8 cellular contexts compared by ENCODE assay signal in genomic region chr5:149636861-149637246, GRCh38. TPM values are rescaled to one million over a fixed set of nuclear protein-coding genes. Genes with fewer than 3 reads are reported as not detected.
A peak's percentile ranks its signal among the peaks of the same experiment; 100 is the strongest.
DNase-seq lines count a peak whose midpoint lies in the region; ATAC-seq and TF ChIP-seq lines count a peak whose summit lies in the region.

No MANE protein-coding gene starts in this region.

- H3K36me3 ChIP-seq in endodermal cell (ENCODE audit: control insufficient read depth, insufficient read depth, low read length) = no peaks in the 10 kb centered on the region
- H3K36me3 ChIP-seq in upper lobe of left lung = no peaks in the 10 kb centered on the region

- 10 to 20% methylated on average over 2 to 4 of the region's 6 CpGs for WGBS in endodermal cell (ENCODE audit: insufficient coverage in 1 of 2, insufficient read length in 1 of 2), 2 experiments
- WGBS in upper lobe of left lung, 2 donors = 35% methylated on average over 6 of the region's 6 CpGs

- H3K9me3 Mint-ChIP-seq in endodermal cell = no peaks in the 10 kb centered on the region

- H3K4me1 ChIP-seq in endodermal cell (ENCODE audit: control insufficient read depth, insufficient read depth, low read length) (peaks cover 5% of the 10 kb centered on the region), upper lobe of left lung (peaks cover 0 to 26% (median 5%) of the 10 kb centered on the region in 4 donors)

- H3K4me3 ChIP-seq in endodermal cell (ENCODE audit: low read length) (no peak overlapping the region), upper lobe of left lung (no peak overlapping the region)

- DNase-seq in COR-L47 (lab: John Stamatoyannopoulos, UW) (peak; percentile 80), NCI-H1105 (lab: John Stamatoyannopoulos, UW) (peak; percentile 9), T-helper 17 cell (peak in 2 of 3 donors; percentile 42 to 55), endodermal cell (peak; percentile 82), lung microvascular endothelial cell (ENCODE audit: low read depth in 2 of 2) (peak; percentile 72 to 91), upper lobe of left lung (no peak)

- H3K4me3 Mint-ChIP-seq in T-helper 17 cell (peak overlapping the region; percentile 39), endodermal cell (no peak overlapping the region)

- no peak for TF ChIP-seq EP300 in upper lobe of left lung (IDR thresholded peaks at IDR 0.05)

- H3K9me3 ChIP-seq in T-helper 17 cell (ENCODE audit: control insufficient read depth, low read length, poor library complexity, severe bottlenecking) = no peaks in the 10 kb centered on the region
- no peaks in the 10 kb centered on the region for H3K9me3 ChIP-seq in endodermal cell (ENCODE audit: control insufficient read depth, low read length)
- H3K9me3 ChIP-seq in upper lobe of left lung = no peaks in the 10 kb centered on the region

- H3K4me1 Mint-ChIP-seq in T-helper 17 cell (peaks cover 8% of the 10 kb centered on the region), endodermal cell (peaks cover 15% of the 10 kb centered on the region)

- H3K9ac ChIP-seq in endodermal cell (ENCODE audit: extremely low read depth, low read length, poor library complexity, severe bottlenecking) = no peak overlapping the region

- H3K27me3 Mint-ChIP-seq in T-helper 17 cell (peaks cover 4% of the 10 kb centered on the region), endodermal cell (ENCODE audit: insufficient read depth) (no peaks in the 10 kb centered on the region)

- H3K27ac ChIP-seq in endodermal cell (ENCODE audit: low read depth, low read length) = no peak overlapping the region
- H3K27ac ChIP-seq in upper lobe of left lung = no peak overlapping the region

- TF ChIP-seq CTCF in endodermal cell (conservative IDR thresholded peaks at IDR 0.05) = peak; percentile 84
- TF ChIP-seq CTCF in upper lobe of left lung (IDR thresholded peaks at IDR 0.05) = peak; percentile 60 to 91 (median 82)

- ATAC-seq in GM19467 (IDR thresholded peaks at IDR 0.05; ENCODE audit: unreplicated experiment) (peak; percentile 53), T-helper 17 cell (peak; percentile 66), upper lobe of left lung (ENCODE audit: low FRiP score in 2 of 2) (peak; percentile 64 to 87), GM18868 (IDR thresholded peaks at IDR 0.05; ENCODE audit: unreplicated experiment) (no peak)

- no peak overlapping the region for H3K27ac Mint-ChIP-seq in T-helper 17 cell
- H3K27ac Mint-ChIP-seq in endodermal cell = no peak overlapping the region

- H3K36me3 Mint-ChIP-seq in T-helper 17 cell (ENCODE audit: low read depth) (no peaks in the 10 kb centered on the region), endodermal cell (ENCODE audit: low read depth) (no peaks in the 10 kb centered on the region)

- H3K27me3 ChIP-seq in endodermal cell (ENCODE audit: control insufficient read depth, insufficient read depth, low read length, poor library complexity, severe bottlenecking) (no peaks in the 10 kb centered on the region), upper lobe of left lung (no peaks in the 10 kb centered on the region)

- no peak for TF ChIP-seq POLR2A in upper lobe of left lung (IDR thresholded peaks at IDR 0.05)

RNA-seq across cellular contexts. Expression of gene ARHGEF37, which starts 55.6 kb away (rescaled TPM):
- total RNA-seq in T-helper 17 cell (under 1 TPM; 0.25 to 0.76 TPM), endodermal cell (under 1 TPM; 0.57 to 0.93 TPM), lung microvascular endothelial cell (9.8 and 16.1 TPM in 2 replicates), upper lobe of left lung (10 to 100 TPM in 3 of 6 donors, 1 to 10 TPM in 3; 4.3 to 13.6 (median 10.0) TPM)
- polyA plus RNA-seq in endodermal cell (2013, experiment 1 of 2) = 0.68 TPM
- polyA plus RNA-seq in endodermal cell (2013, experiment 2 of 2) = 0.79 TPM

Comparison
In these comparisons a context has a peak if more than half of its experiments do, and no peak if none do; other contexts are left out.
1. DNase-seq: peak in COR-L47 (single experiment), NCI-H1105 (single experiment), T-helper 17 cell (2 of 3), endodermal cell (single experiment) and lung microvascular endothelial cell (2 of 2); none in upper lobe of left lung (0 of 2).